13 cellular contexts compared by ENCODE assay signal in genomic region chr3:111210003-111210699, GRCh38.
DNase-seq lines count a peak whose midpoint lies in the region; FAIRE-seq and TF ChIP-seq lines count a peak whose summit lies in the region.
"Had no signal": no experiment of that assay in that cellular context is flagged by ENCODE, and none has a peak within 500 bp of the region (broad histone marks: within the 10 kb centered on the region; RNA-seq: fewer than 3 reads in every experiment).

No MANE protein-coding gene starts in this region.

- H3K27me3 ChIP-seq in bronchial epithelial cell (ENCODE audit: control insufficient read depth, insufficient read depth, low read length) = no peaks in the 10 kb centered on the region
- H3K27me3 ChIP-seq in osteoblast (ENCODE audit: insufficient read depth, low read length) = no peaks in the 10 kb centered on the region

- no peak overlapping the region for H2AFZ ChIP-seq in osteoblast (ENCODE audit: low read length)

- H3K9me3 ChIP-seq in osteoblast (ENCODE audit: low read depth, low read length) = no peaks in the 10 kb centered on the region

- no peaks in the 10 kb centered on the region for H4K20me1 ChIP-seq in osteoblast (ENCODE audit: insufficient read depth, low read length)

- intact Hi-C loops in posterior cingulate gyrus (cut with DNase I) = no loop called here

- H3K4me2 ChIP-seq in osteoblast (ENCODE audit: insufficient read depth, low read length) = peak overlapping the region; percentile 33

- H3K4me3 ChIP-seq in bronchial epithelial cell (ENCODE audit: low read depth, low read length) = no peak overlapping the region
- no peak overlapping the region for H3K4me3 ChIP-seq in osteoblast (ENCODE audit: insufficient read depth, low read length)
- H3K4me3 ChIP-seq: K562 had no signal

- peak; percentile 76 for DNase-seq in GM04503 (ENCODE audit: low read depth)
- peak; percentile 41 for DNase-seq in M059J (ENCODE audit: low read depth)
- DNase-seq in bronchial epithelial cell (ENCODE audit: low read depth) = peak; percentile 44
- DNase-seq in osteoblast (ENCODE audit: insufficient read length, low spot score, missing footprints) = no peak
- no peak for DNase-seq in NCI-H82 treated with DMSO at 0.1 percent for 48 hours (lab: John Stamatoyannopoulos, UW; ENCODE audit: unreplicated experiment)
- no peak for DNase-seq in activated CD8-positive, alpha-beta memory T cell treated with anti-CD3 and anti-CD28 coated beads, Interleukin-2, amount 50 U/mL, for 4 hours
- no peak for DNase-seq in posterior cingulate gyrus
- no peak for DNase-seq in NCI-H2171 (lab: John Stamatoyannopoulos, UW)
- DNase-seq: activated CD8-positive, alpha-beta memory T cell treated with anti-CD3 and anti-CD28 coated beads for 24 hours; activated gamma-delta T cell treated with Interleukin-2 at 50 U/mL for 16 hours; SHP77 had no signal

- H3K27ac ChIP-seq in osteoblast (ENCODE audit: low read depth, low read length) = peak overlapping the region; percentile 11

- FAIRE-seq in bronchial epithelial cell (lab: Jason Lieb, UNC) = no peak
- FAIRE-seq: K562, TTC549 had no signal

- TF ChIP-seq CTCF in bronchial epithelial cell (IDR thresholded peaks at IDR 0.05; ENCODE audit: insufficient read depth, low read length, severe bottlenecking) (no peak), osteoblast (IDR thresholded peaks at IDR 0.05; ENCODE audit: extremely low read depth, low read depth, low read length) (peak; percentile 15)

- H3K36me3 ChIP-seq in bronchial epithelial cell (ENCODE audit: control insufficient read depth, insufficient read depth, low read length) (no peaks in the 10 kb centered on the region), osteoblast (ENCODE audit: insufficient read depth, low read length) (no peaks in the 10 kb centered on the region)

- peaks cover 19% of the 10 kb centered on the region for H3K4me1 ChIP-seq in osteoblast (ENCODE audit: insufficient read depth, low read length)

- no peaks in the 10 kb centered on the region for H3K79me2 ChIP-seq in osteoblast (ENCODE audit: insufficient read depth, low read length)

Comparison
In these comparisons a context has a peak if more than half of its experiments do, and no peak if none do; other contexts are left out.
1. DNase-seq: peak in GM04503 (single experiment), M059J (single experiment) and bronchial epithelial cell (single experiment); none in osteoblast (single experiment), NCI-H82 treated with DMSO at 0.1 percent for 48 hours (single experiment), activated CD8-positive, alpha-beta memory T cell treated with anti-CD3 and anti-CD28 coated beads, Interleukin-2, amount 50 U/mL, for 4 hours (single experiment), posterior cingulate gyrus (0 of 10) and NCI-H2171 (single experiment).